Comparison of ENCODE assay signal across 8 cellular contexts in genomic region chr1:228082260-228082974, GRCh38. TPM values are rescaled to one million over a fixed set of nuclear protein-coding genes. Genes with fewer than 3 reads are reported as not detected.
A peak's percentile ranks its signal among the peaks of the same experiment; 100 is the strongest.
DNase-seq lines count a peak whose midpoint lies in the region; ATAC-seq, FAIRE-seq and TF ChIP-seq lines count a peak whose summit lies in the region.

Gene ARF1, plus strand, starts transcription at chr1:228082708. Its CDS starts 14,407 bp downstream, at chr1:228097115.

- H3K79me2 ChIP-seq in keratinocyte (ENCODE audit: control insufficient read depth, insufficient read depth, low read length): peaks cover 70% of the 10 kb centered on the region

- H3K9me1 ChIP-seq in keratinocyte (ENCODE audit: control insufficient read depth, extremely low read depth, insufficient read depth, low read length): peaks cover 10% of the 10 kb centered on the region

- TF ChIP-seq CTCF in AG09309 (IDR thresholded peaks at IDR 0.05; ENCODE audit: control insufficient read depth, insufficient read depth, low read depth, low read length, missing control alignments) (no peak), keratinocyte (optimal IDR thresholded peaks at IDR 0.05 in 1 of 3, IDR thresholded peaks at IDR 0.05 in 1 of 3, conservative IDR thresholded peaks at IDR 0.05 in 1 of 3; ENCODE audit: extremely low read depth in 1 of 3, insufficient read depth in 2 of 3, low read length in 3 of 3) (peak in 1 of 3 experiments; percentile 12)

- H3K4me1 ChIP-seq in keratinocyte (ENCODE audit: control insufficient read depth, extremely low read depth, insufficient read depth, low read length): peaks cover 34% of the 10 kb centered on the region

- H3K27ac ChIP-seq in keratinocyte (ENCODE audit: control insufficient read depth, insufficient read depth, low read length): peak within 1 kb of the TSS; percentile 88

- ATAC-seq in GM19035 (IDR thresholded peaks at IDR 0.05; ENCODE audit: unreplicated experiment): peak; percentile 76
- ATAC-seq in HG03342 (IDR thresholded peaks at IDR 0.05; ENCODE audit: unreplicated experiment): peak; percentile 73

- peak within 1 kb of the TSS; percentile 62 for H2AFZ ChIP-seq in keratinocyte (ENCODE audit: control insufficient read depth, low read length)

- no peaks in the 10 kb centered on the region for H3K27me3 ChIP-seq in keratinocyte (ENCODE audit: control insufficient read depth, extremely low read depth, insufficient read depth, low read length)

- DNase-seq in AG09309 (ENCODE audit: low read depth) (peak; percentile 68), NCI-H446 (lab: John Stamatoyannopoulos, UW) (peak; percentile 78 to 98), keratinocyte (ENCODE audit: low read depth, low spot score) (peak; percentile 77)
- DNase-seq in activated CD4-positive, CD25-positive, alpha-beta regulatory T cell treated with anti-CD3 and anti-CD28 coated beads, Interleukin-2, amount 50 U/mL, for 16 hours (ENCODE audit: low read depth, low spot score): peak; percentile 91
- peak; percentile 96 for DNase-seq in central memory CD4-positive, alpha-beta T cell
- peak; percentile 86 to 87 (median 86) for DNase-seq in stimulated activated CD4-positive, alpha-beta T cell treated with anti-CD3 and anti-CD28 coated beads, Interleukin-12 subunit alpha, Interleukin-12 subunit beta, amount 100 ng/mL, for 48 hours (ENCODE audit: low read depth in 2 of 3, low spot score in 1 of 3)

- H3K4me3 ChIP-seq in AG09309 (ENCODE audit: control insufficient read depth, low read depth, low read length): peak within 1 kb of the TSS; percentile 93
- peak within 1 kb of the TSS; percentile 81 to 97 (median 84) for H3K4me3 ChIP-seq in keratinocyte (ENCODE audit: control insufficient read depth in 2 of 3, extremely low read depth in 1 of 3, insufficient read depth in 2 of 3, low read depth in 1 of 3, low read length in 3 of 3)

- H3K36me3 ChIP-seq in keratinocyte (ENCODE audit: control insufficient read depth in 2 of 2, extremely low read depth in 1 of 2, insufficient read depth in 2 of 2, low read length in 2 of 2): peaks cover 0 to 17% of the 10 kb centered on the region in 2 experiments

- peak within 1 kb of the TSS; percentile 91 for H3K4me2 ChIP-seq in keratinocyte (ENCODE audit: control insufficient read depth, extremely low read depth, insufficient read depth, low read depth, low read length)

- FAIRE-seq in keratinocyte (lab: Jason Lieb, UNC): no peak

- dilution Hi-C loops in keratinocyte (cut with MboI; ENCODE audit: extremely low pct_ligation_motif_present, low sequenced_read_pairs): no loop called here

- no peaks in the 10 kb centered on the region for H3K9me3 ChIP-seq in keratinocyte (ENCODE audit: control insufficient read depth, low read depth, low read length)

- peaks cover 37% of the 10 kb centered on the region for H4K20me1 ChIP-seq in keratinocyte (ENCODE audit: control insufficient read depth, extremely low read depth, insufficient read depth, low read length)

- peak within 1 kb of the TSS; percentile 95 for H3K9ac ChIP-seq in keratinocyte (ENCODE audit: control insufficient read depth, extremely low read depth, insufficient read depth, low read length)

RNA-seq across cellular contexts. Expression of gene ARF1, which starts in this region (rescaled TPM):
- polyA plus RNA-seq in keratinocyte: 295 to 451 TPM (median 325 TPM) in 3 replicates
- 343 TPM for polyA plus RNA-seq in keratinocyte (2011; ENCODE audit: low read depth)
- 346 and 552 TPM in 2 replicates for polyA plus RNA-seq in keratinocyte (2011; cell fraction: cytosol; rRNA removed)
- polyA plus RNA-seq in keratinocyte (2011; cell fraction: nucleus; rRNA removed): 224 and 326 TPM in 2 replicates
- polyA plus RNA-seq in keratinocyte (2012; ENCODE audit: low replicate concordance): 371 and 391 TPM in 2 replicates
- polyA minus RNA-seq in keratinocyte: 457 to 846 TPM (median 598 TPM) in 3 replicates
- polyA minus RNA-seq in keratinocyte (2011; cell fraction: cytosol; rRNA and poly(A)+ RNA removed): 776 TPM
- polyA minus RNA-seq in keratinocyte (2011; cell fraction: nucleus; rRNA and poly(A)+ RNA removed): 151 and 170 TPM in 2 replicates

Comparison
In these comparisons a context has a peak if more than half of its experiments do, and no peak if none do; other contexts are left out.
1. Peak in every context shown above with its lines: DNase-seq, ATAC-seq, H3K4me3 ChIP-seq and H3K27ac ChIP-seq.